Comparison of ENCODE assay signal across 1 cellular context in the genomic region with DNA sequence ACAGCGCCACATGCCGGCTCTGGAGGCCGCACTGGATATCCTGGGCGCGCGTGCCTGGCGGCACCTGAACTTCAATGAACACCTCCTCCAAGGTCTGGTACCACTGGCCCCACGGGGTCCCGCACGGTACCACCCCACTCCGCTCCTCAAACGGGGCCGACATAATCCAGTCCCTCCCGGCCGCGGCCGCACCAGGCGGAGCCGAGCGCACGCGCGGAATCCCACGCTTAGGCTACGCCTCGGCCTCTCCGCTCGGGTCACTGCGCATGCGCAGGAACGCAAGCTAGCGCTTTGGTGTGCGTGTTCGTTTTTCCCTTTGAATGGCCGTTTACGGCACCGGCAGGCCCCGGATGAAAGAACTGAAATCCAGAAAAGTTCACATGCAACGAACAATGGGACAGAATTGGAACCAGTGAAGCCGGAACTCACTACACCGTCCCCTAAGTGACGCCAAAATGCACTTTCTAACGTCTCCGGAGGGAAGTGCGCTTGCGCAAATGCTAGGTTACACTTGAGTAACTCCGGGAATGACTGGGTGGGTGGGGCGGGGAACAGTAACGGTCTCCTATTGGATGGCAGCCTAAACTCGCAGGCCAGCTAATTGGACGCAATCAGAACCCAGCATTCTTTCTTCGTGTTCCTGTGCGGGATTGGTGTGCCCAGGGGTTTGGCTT.
TF ChIP-seq lines count a peak whose summit lies in the region.

A gene with protein sequence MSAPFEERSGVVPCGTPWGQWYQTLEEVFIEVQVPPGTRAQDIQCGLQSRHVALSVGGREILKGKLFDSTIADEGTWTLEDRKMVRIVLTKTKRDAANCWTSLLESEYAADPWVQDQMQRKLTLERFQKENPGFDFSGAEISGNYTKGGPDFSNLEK (minus strand): TSS at position 215 of the 674 bp plus-strand sequence. CDS start 52 bp downstream, at position 163.

TF ChIP-seq in HepG2, 621 proteins besides CTCF, POLR2A, EP300 and RAD21 (continued from another document and continues in another):
- TF ChIP-seq, protein P1, sequence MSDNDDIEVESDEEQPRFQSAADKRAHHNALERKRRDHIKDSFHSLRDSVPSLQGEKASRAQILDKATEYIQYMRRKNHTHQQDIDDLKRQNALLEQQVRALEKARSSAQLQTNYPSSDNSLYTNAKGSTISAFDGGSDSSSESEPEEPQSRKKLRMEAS (IDR thresholded peaks at IDR 0.05) = peak; percentile 93
- no peak for TF ChIP-seq ZNF629 (CRISPR knock-in tag; conservative IDR thresholded peaks at IDR 0.05)
- TF ChIP-seq, protein P2, sequence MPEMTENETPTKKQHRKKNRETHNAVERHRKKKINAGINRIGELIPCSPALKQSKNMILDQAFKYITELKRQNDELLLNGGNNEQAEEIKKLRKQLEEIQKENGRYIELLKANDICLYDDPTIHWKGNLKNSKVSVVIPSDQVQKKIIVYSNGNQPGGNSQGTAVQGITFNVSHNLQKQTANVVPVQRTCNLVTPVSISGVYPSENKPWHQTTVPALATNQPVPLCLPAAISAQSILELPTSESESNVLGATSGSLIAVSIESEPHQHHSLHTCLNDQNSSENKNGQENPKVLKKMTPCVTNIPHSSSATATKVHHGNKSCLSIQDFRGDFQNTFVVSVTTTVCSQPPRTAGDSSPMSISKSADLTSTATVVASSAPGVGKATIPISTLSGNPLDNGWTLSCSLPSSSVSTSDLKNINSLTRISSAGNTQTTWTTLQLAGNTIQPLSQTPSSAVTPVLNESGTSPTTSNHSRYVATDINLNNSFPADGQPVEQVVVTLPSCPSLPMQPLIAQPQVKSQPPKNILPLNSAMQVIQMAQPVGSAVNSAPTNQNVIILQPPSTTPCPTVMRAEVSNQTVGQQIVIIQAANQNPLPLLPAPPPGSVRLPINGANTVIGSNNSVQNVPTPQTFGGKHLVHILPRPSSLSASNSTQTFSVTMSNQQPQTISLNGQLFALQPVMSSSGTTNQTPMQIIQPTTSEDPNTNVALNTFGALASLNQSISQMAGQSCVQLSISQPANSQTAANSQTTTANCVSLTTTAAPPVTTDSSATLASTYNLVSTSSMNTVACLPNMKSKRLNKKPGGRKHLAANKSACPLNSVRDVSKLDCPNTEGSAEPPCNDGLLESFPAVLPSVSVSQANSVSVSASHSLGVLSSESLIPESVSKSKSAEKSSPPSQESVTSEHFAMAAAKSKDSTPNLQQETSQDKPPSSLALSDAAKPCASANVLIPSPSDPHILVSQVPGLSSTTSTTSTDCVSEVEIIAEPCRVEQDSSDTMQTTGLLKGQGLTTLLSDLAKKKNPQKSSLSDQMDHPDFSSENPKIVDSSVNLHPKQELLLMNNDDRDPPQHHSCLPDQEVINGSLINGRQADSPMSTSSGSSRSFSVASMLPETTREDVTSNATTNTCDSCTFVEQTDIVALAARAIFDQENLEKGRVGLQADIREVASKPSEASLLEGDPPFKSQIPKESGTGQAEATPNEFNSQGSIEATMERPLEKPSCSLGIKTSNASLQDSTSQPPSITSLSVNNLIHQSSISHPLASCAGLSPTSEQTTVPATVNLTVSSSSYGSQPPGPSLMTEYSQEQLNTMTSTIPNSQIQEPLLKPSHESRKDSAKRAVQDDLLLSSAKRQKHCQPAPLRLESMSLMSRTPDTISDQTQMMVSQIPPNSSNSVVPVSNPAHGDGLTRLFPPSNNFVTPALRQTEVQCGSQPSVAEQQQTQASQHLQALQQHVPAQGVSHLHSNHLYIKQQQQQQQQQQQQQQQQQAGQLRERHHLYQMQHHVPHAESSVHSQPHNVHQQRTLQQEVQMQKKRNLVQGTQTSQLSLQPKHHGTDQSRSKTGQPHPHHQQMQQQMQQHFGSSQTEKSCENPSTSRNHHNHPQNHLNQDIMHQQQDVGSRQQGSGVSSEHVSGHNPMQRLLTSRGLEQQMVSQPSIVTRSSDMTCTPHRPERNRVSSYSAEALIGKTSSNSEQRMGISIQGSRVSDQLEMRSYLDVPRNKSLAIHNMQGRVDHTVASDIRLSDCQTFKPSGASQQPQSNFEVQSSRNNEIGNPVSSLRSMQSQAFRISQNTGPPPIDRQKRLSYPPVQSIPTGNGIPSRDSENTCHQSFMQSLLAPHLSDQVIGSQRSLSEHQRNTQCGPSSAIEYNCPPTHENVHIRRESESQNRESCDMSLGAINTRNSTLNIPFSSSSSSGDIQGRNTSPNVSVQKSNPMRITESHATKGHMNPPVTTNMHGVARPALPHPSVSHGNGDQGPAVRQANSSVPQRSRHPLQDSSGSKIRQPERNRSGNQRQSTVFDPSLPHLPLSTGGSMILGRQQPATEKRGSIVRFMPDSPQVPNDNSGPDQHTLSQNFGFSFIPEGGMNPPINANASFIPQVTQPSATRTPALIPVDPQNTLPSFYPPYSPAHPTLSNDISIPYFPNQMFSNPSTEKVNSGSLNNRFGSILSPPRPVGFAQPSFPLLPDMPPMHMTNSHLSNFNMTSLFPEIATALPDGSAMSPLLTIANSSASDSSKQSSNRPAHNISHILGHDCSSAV (CRISPR knock-in tag; IDR thresholded peaks at IDR 0.05; ENCODE audit: borderline replicate concordance) = no peak
- TF ChIP-seq ZNF160 (CRISPR knock-in tag; IDR thresholded peaks at IDR 0.05) = peak; percentile 52; the same call in 1 of the 2 replicates
- peak; percentile 51; the same call in 1 of the 2 replicates for TF ChIP-seq GATAD1 (CRISPR knock-in tag; IDR thresholded peaks at IDR 0.05)
- peak; percentile 52; the same call in 1 of the 2 replicates for TF ChIP-seq GATAD2A (CRISPR knock-in tag; IDR thresholded peaks at IDR 0.05)
- TF ChIP-seq, protein P3, sequence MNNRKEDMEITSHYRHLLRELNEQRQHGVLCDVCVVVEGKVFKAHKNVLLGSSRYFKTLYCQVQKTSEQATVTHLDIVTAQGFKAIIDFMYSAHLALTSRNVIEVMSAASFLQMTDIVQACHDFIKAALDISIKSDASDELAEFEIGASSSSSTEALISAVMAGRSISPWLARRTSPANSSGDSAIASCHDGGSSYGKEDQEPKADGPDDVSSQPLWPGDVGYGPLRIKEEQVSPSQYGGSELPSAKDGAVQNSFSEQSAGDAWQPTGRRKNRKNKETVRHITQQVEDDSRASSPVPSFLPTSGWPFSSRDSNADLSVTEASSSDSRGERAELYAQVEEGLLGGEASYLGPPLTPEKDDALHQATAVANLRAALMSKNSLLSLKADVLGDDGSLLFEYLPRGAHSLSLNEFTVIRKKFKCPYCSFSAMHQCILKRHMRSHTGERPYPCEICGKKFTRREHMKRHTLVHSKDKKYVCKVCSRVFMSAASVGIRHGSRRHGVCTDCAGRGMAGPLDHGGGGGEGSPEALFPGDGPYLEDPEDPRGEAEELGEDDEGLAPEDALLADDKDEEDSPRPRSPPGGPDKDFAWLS (CRISPR knock-in tag; IDR thresholded peaks at IDR 0.05; ENCODE audit: borderline replicate concordance) = no peak
- 0 out of 2 replicates have a peak, but pooled peaks have one; percentile 67 for TF ChIP-seq SMYD3 (CRISPR knock-in tag; IDR thresholded peaks at IDR 0.05)
- TF ChIP-seq, protein P4, sequence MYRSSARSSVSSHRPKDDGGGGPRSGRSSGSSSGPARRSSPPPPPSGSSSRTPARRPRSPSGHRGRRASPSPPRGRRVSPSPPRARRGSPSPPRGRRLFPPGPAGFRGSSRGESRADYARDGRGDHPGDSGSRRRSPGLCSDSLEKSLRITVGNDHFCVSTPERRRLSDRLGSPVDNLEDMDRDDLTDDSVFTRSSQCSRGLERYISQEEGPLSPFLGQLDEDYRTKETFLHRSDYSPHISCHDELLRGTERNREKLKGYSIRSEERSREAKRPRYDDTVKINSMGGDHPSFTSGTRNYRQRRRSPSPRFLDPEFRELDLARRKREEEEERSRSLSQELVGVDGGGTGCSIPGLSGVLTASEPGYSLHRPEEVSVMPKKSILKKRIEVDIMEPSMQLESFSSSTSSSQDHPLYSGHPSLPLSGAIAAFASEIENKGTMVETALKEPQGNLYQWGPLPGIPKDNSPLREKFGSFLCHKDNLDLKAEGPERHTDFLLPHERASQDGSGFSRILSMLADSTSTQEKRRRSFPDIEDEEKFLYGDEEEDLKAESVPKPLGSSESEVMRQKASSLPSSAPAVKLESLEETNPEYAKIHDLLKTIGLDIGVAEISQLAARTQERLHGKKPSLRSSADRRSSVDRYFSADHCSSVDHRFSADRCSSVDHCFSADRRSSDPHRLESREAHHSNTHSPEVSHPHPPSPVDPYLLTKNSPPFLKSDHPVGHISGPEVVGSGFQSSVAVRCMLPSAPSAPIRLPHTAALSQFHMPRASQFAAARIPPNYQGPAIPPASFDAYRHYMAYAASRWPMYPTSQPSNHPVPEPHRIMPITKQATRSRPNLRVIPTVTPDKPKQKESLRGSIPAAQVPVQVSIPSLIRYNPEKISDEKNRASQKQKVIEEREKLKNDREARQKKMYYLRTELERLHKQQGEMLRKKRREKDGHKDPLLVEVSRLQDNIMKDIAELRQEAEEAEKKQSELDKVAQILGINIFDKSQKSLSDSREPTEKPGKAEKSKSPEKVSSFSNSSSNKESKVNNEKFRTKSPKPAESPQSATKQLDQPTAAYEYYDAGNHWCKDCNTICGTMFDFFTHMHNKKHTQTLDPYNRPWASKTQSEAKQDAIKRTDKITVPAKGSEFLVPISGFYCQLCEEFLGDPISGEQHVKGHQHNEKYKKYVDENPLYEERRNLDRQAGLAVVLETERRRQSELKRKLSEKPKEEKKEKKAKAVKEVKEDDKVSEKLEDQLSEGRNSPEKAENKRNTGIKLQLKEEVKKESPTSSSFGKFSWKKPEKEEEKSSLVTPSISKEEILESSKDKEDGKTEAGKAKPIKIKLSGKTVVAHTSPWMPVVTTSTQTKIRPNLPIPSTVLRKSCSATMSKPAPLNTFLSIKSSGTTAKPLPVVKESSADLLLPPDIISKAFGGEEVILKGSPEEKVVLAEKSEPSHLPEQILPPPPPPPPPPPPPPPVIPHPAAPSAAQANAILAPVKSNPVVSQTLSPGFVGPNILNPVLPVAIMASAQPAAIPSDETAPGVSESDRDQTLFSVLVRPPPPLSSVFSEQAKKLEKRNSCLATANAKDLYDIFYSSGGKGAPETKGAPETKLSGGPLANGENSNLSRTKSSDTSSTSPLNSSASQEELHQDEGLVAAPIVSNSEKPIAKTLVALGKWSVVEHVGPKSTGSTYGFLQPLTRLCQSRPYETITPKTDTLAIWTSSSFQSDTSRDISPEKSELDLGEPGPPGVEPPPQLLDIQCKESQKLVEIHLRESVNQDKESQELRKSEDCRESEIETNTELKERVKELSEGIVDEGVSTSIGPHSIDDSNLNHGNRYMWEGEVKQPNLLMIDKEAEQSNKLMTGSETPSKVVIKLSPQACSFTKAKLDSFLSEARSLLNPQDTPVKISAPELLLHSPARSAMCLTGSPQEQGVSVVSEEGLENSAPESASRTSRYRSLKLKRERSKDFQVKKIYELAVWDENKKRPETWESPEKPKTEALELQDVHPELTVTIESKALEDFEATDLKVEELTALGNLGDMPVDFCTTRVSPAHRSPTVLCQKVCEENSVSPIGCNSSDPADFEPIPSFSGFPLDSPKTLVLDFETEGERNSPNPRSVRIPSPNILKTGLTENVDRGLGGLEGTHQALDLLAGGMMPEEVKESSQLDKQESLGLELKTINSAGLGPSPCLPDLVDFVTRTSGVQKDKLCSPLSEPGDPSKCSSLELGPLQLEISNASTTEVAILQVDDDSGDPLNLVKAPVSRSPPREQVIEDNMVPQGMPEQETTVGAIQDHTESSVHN (CRISPR knock-in tag; IDR thresholded peaks at IDR 0.05) = peak; percentile 84; the same call in 1 of the 2 replicates
- TF ChIP-seq, protein P5, sequence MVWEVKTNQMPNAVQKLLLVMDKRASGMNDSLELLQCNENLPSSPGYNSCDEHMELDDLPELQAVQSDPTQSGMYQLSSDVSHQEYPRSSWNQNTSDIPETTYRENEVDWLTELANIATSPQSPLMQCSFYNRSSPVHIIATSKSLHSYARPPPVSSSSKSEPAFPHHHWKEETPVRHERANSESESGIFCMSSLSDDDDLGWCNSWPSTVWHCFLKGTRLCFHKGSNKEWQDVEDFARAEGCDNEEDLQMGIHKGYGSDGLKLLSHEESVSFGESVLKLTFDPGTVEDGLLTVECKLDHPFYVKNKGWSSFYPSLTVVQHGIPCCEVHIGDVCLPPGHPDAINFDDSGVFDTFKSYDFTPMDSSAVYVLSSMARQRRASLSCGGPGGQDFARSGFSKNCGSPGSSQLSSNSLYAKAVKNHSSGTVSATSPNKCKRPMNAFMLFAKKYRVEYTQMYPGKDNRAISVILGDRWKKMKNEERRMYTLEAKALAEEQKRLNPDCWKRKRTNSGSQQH (CRISPR knock-in tag; IDR thresholded peaks at IDR 0.05; ENCODE audit: low read depth) = peak; percentile 39; the same call in 1 of the 2 replicates
- TF ChIP-seq ZNF24 (IDR thresholded peaks at IDR 0.05) = no peak
- TF ChIP-seq ZNF335 (CRISPR knock-in tag; IDR thresholded peaks at IDR 0.05) = no peak
- no peak for TF ChIP-seq ZNF333 (CRISPR knock-in tag; IDR thresholded peaks at IDR 0.05; ENCODE audit: borderline replicate concordance)
- TF ChIP-seq ZNF317 (CRISPR knock-in tag; IDR thresholded peaks at IDR 0.05) = peak; percentile 58; the same call in 1 of the 2 replicates
- TF ChIP-seq SALL1 (CRISPR knock-in tag; IDR thresholded peaks at IDR 0.05) = peak; percentile 89
- peak; percentile 70 for TF ChIP-seq ARNTL (CRISPR knock-in tag; IDR thresholded peaks at IDR 0.05)
- peak; percentile 81; the same call in 1 of the 2 replicates for TF ChIP-seq ZZZ3 (CRISPR knock-in tag; IDR thresholded peaks at IDR 0.05; ENCODE audit: borderline replicate concordance)
- peak; percentile 87 for TF ChIP-seq NFYC (CRISPR knock-in tag; IDR thresholded peaks at IDR 0.05)
- TF ChIP-seq, protein P6, sequence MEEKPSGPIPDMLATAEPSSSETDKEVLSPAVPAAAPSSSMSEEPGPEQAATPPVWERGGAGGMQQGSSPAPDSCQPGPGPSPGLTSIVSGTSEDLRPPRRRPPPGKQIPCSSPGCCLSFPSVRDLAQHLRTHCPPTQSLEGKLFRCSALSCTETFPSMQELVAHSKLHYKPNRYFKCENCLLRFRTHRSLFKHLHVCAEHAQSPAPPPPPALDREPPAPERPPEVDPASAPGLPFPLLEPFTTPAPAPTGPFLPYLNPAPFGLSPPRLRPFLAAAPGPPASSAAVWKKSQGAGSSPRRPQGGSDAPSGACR (CRISPR knock-in tag; IDR thresholded peaks at IDR 0.05) = no peak; the same call in 1 of the 2 replicates
- TF ChIP-seq FOXO1 (CRISPR knock-in tag; IDR thresholded peaks at IDR 0.05) = no peak
- peak; percentile 74; the same call in 1 of the 2 replicates for TF ChIP-seq NFATC3 (CRISPR knock-in tag; IDR thresholded peaks at IDR 0.05)
- peak; percentile 82; the same call in 1 of the 2 replicates for TF ChIP-seq ZNF724P (CRISPR knock-in tag; IDR thresholded peaks at IDR 0.05; ENCODE audit: borderline replicate concordance)
- no peak for TF ChIP-seq ZNF703 (CRISPR knock-in tag; IDR thresholded peaks at IDR 0.05; ENCODE audit: borderline replicate concordance)
- TF ChIP-seq, protein P7, sequence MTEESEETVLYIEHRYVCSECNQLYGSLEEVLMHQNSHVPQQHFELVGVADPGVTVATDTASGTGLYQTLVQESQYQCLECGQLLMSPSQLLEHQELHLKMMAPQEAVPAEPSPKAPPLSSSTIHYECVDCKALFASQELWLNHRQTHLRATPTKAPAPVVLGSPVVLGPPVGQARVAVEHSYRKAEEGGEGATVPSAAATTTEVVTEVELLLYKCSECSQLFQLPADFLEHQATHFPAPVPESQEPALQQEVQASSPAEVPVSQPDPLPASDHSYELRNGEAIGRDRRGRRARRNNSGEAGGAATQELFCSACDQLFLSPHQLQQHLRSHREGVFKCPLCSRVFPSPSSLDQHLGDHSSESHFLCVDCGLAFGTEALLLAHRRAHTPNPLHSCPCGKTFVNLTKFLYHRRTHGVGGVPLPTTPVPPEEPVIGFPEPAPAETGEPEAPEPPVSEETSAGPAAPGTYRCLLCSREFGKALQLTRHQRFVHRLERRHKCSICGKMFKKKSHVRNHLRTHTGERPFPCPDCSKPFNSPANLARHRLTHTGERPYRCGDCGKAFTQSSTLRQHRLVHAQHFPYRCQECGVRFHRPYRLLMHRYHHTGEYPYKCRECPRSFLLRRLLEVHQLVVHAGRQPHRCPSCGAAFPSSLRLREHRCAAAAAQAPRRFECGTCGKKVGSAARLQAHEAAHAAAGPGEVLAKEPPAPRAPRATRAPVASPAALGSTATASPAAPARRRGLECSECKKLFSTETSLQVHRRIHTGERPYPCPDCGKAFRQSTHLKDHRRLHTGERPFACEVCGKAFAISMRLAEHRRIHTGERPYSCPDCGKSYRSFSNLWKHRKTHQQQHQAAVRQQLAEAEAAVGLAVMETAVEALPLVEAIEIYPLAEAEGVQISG (CRISPR knock-in tag; IDR thresholded peaks at IDR 0.05) = peak; percentile 93
- peak; percentile 48; the same call in 1 of the 2 replicates for TF ChIP-seq ZNF337 (CRISPR knock-in tag; IDR thresholded peaks at IDR 0.05; ENCODE audit: borderline replicate concordance, low read depth)
